1 cellular context compared by ENCODE assay signal in genomic region chr1:21997891-21998623, GRCh38.
TF ChIP-seq lines count a peak whose summit lies in the region.
"Not testable (repeated sequence)": the region's sequence is repeated elsewhere in the genome, so short reads cannot be mapped to it uniquely, and the experiment has no call there.

No MANE protein-coding gene starts in this region.

TF ChIP-seq in HepG2, 621 proteins besides CTCF, POLR2A, EP300 and RAD21 (continued from another document):
- TF ChIP-seq ARID3A (IDR thresholded peaks at IDR 0.05; ENCODE audit: low read depth, low read length) (peak; percentile 53; the same call in 1 of the 2 replicates), DPF2 (CRISPR knock-in tag; IDR thresholded peaks at IDR 0.05; ENCODE audit: borderline replicate concordance, low read depth) (0 out of 2 replicates have a peak, but pooled peaks have one; percentile 35), FOXP4 (CRISPR knock-in tag; IDR thresholded peaks at IDR 0.05) (peak; percentile 56; the same call in 1 of the 2 replicates), MED1 (CRISPR knock-in tag; IDR thresholded peaks at IDR 0.05) (peak; percentile 38; the same call in 1 of the 2 replicates), NR2F2 (IDR thresholded peaks at IDR 0.05; ENCODE audit: borderline replicate concordance, low read depth) (peak; percentile 29; the same call in 1 of the 2 replicates), CREM (IDR thresholded peaks at IDR 0.05) (peak; percentile 64), SOX6 (CRISPR knock-in tag; IDR thresholded peaks at IDR 0.05) (peak; percentile 81), ELF3 (CRISPR knock-in tag; IDR thresholded peaks at IDR 0.05) (peak; percentile 60), FOXA1 (IDR thresholded peaks at IDR 0.05) (0 out of 2 replicates have a peak, but pooled peaks have one; percentile 29), MIER2 (CRISPR knock-in tag; IDR thresholded peaks at IDR 0.05) (0 out of 2 replicates have a peak, but pooled peaks have one; percentile 18)
- TF ChIP-seq CREM (CRISPR knock-in tag; IDR thresholded peaks at IDR 0.05); SOX6 (IDR thresholded peaks at IDR 0.05); FOXA1 (CRISPR knock-in tag; IDR thresholded peaks at IDR 0.05): not testable (repeated sequence)
